23 cellular contexts compared by ENCODE assay signal in genomic region chr3:118472586-118472985, GRCh38.
A peak's percentile ranks its signal among the peaks of the same experiment; 100 is the strongest.
DNase-seq lines count a peak whose midpoint lies in the region; ATAC-seq, FAIRE-seq and TF ChIP-seq lines count a peak whose summit lies in the region.
"Had no signal": no experiment of that assay in that cellular context is flagged by ENCODE, and none has a peak within 500 bp of the region (broad histone marks: within the 10 kb centered on the region; RNA-seq: fewer than 3 reads in every experiment).

No MANE protein-coding gene starts in this region.

- H3K27ac Mint-ChIP-seq in astrocyte (ENCODE audit: unreplicated experiment): no peak overlapping the region
- H3K27ac Mint-ChIP-seq in activated CD8-positive, alpha-beta T cell treated with anti-CD3 and anti-CD28 coated beads, Interleukin-2, amount 10 ng/mL, durations not matched to agents 7 days and 5 days: no peak overlapping the region
- H3K27ac Mint-ChIP-seq in stimulated activated effector memory CD8-positive, alpha-beta T cell treated with anti-CD3 and anti-CD28 coated beads, Interleukin-12 subunit alpha, Interleukin-12 subunit beta, amount 100 ng/mL, for 72 hours: no peak overlapping the region
- H3K27ac Mint-ChIP-seq: activated naive CD8-positive, alpha-beta T cell treated with anti-CD3 and anti-CD28 coated beads, Interleukin-2, amount 10 ng/mL, durations not matched to agents 7 days and 5 days; activated T-cell treated with anti-CD3 and anti-CD28 coated beads, Interleukin-2, amount 50 U/mL, for 72 hours; stimulated activated naive CD8-positive, alpha-beta T cell treated with anti-CD3 and anti-CD28 coated beads, Interleukin-15, Interleukin-2, amounts not matched to agents 100 ng/mL and 50 ng/mL, for 24 hours had no signal

- no peaks in the 10 kb centered on the region for H3K36me3 Mint-ChIP-seq in astrocyte (ENCODE audit: low read depth, unreplicated experiment)
- H3K36me3 Mint-ChIP-seq in activated CD8-positive, alpha-beta T cell treated with anti-CD3 and anti-CD28 coated beads, Interleukin-2, amount 10 ng/mL, durations not matched to agents 7 days and 5 days (ENCODE audit: low read depth): no peaks in the 10 kb centered on the region
- no peaks in the 10 kb centered on the region for H3K36me3 Mint-ChIP-seq in stimulated activated effector memory CD8-positive, alpha-beta T cell treated with anti-CD3 and anti-CD28 coated beads, Interleukin-12 subunit alpha, Interleukin-12 subunit beta, amount 100 ng/mL, for 72 hours
- H3K36me3 Mint-ChIP-seq: activated naive CD8-positive, alpha-beta T cell treated with anti-CD3 and anti-CD28 coated beads, Interleukin-2, amount 10 ng/mL, durations not matched to agents 7 days and 5 days had no signal

- H3K27ac ChIP-seq in SK-N-SH (ENCODE audit: low read depth in 2 of 2, low read length in 1 of 2) (no peak overlapping the region), astrocyte (ENCODE audit: low read depth, low read length) (no peak overlapping the region), upper lobe of right lung (no peak overlapping the region)
- H3K27ac ChIP-seq: Peyer's patch had no signal

- no peaks in the 10 kb centered on the region for H4K20me1 ChIP-seq in SK-N-SH (ENCODE audit: insufficient read depth)
- no peaks in the 10 kb centered on the region for H4K20me1 ChIP-seq in astrocyte (ENCODE audit: insufficient read depth, low read length)

- H3K4me1 ChIP-seq in SK-N-SH (ENCODE audit: control insufficient read depth in 1 of 2, insufficient read depth in 2 of 2, low read depth in 1 of 2, low read length in 1 of 2) (no peaks in the 10 kb centered on the region), astrocyte (ENCODE audit: insufficient read depth, low read length) (no peaks in the 10 kb centered on the region), upper lobe of right lung (no peaks in the 10 kb centered on the region)
- H3K4me1 ChIP-seq: Peyer's patch had no signal

- peak; percentile 55; the same call in 1 of the 3 replicates for ATAC-seq in SK-N-SH treated with all-trans-retinoic acid at 6 μM for 48 hours
- no peak for ATAC-seq in activated CD8-positive, alpha-beta T cell treated with anti-CD3 and anti-CD28 coated beads, Interleukin-2, amount 10 ng/mL, durations not matched to agents 7 days and 5 days
- ATAC-seq in upper lobe of right lung: no peak
- no peak for ATAC-seq in stimulated activated effector memory CD8-positive, alpha-beta T cell treated with anti-CD3 and anti-CD28 coated beads, Interleukin-12 subunit alpha, Interleukin-12 subunit beta, amount 100 ng/mL, for 72 hours
- ATAC-seq: activated T-cell treated with anti-CD3 and anti-CD28 coated beads, Interleukin-2, amount 50 U/mL, for 72 hours; left colon had no signal

- no peak for TF ChIP-seq CTCF in SK-N-SH (IDR thresholded peaks at IDR 0.05)
- TF ChIP-seq CTCF in astrocyte (IDR thresholded peaks at IDR 0.05; ENCODE audit: insufficient read depth, low read depth, low read length): no peak
- no peak for TF ChIP-seq CTCF in upper lobe of right lung (IDR thresholded peaks at IDR 0.05)

- H3K4me3 Mint-ChIP-seq in astrocyte (ENCODE audit: unreplicated experiment): no peak overlapping the region
- H3K4me3 Mint-ChIP-seq in activated CD8-positive, alpha-beta T cell treated with anti-CD3 and anti-CD28 coated beads, Interleukin-2, amount 10 ng/mL, durations not matched to agents 7 days and 5 days: no peak overlapping the region
- H3K4me3 Mint-ChIP-seq in stimulated activated effector memory CD8-positive, alpha-beta T cell treated with anti-CD3 and anti-CD28 coated beads, Interleukin-12 subunit alpha, Interleukin-12 subunit beta, amount 100 ng/mL, for 72 hours: no peak overlapping the region
- H3K4me3 Mint-ChIP-seq: activated naive CD8-positive, alpha-beta T cell treated with anti-CD3 and anti-CD28 coated beads, Interleukin-2, amount 10 ng/mL, durations not matched to agents 7 days and 5 days; activated T-cell treated with anti-CD3 and anti-CD28 coated beads, Interleukin-2, amount 50 U/mL, for 72 hours; central memory CD8-positive, alpha-beta T cell; stimulated activated naive CD8-positive, alpha-beta T cell treated with anti-CD3 and anti-CD28 coated beads, Interleukin-15, Interleukin-2, amounts not matched to agents 100 ng/mL and 50 ng/mL, for 24 hours had no signal

- H3K27me3 Mint-ChIP-seq in astrocyte (ENCODE audit: low read depth, unreplicated experiment): no peaks in the 10 kb centered on the region
- H3K27me3 Mint-ChIP-seq in activated CD8-positive, alpha-beta T cell treated with anti-CD3 and anti-CD28 coated beads, Interleukin-2, amount 10 ng/mL, durations not matched to agents 7 days and 5 days (ENCODE audit: low read depth): no peaks in the 10 kb centered on the region
- H3K27me3 Mint-ChIP-seq: activated naive CD8-positive, alpha-beta T cell treated with anti-CD3 and anti-CD28 coated beads, Interleukin-2, amount 10 ng/mL, durations not matched to agents 7 days and 5 days; central memory CD8-positive, alpha-beta T cell; stimulated activated naive CD8-positive, alpha-beta T cell treated with anti-CD3 and anti-CD28 coated beads, Interleukin-15, Interleukin-2, amounts not matched to agents 100 ng/mL and 50 ng/mL, for 24 hours had no signal

- H3K9ac ChIP-seq in SK-N-SH (no peak overlapping the region), astrocyte (ENCODE audit: low read length) (no peak overlapping the region)

- intact Hi-C loops in upper lobe of right lung (cut with DNase I): no loop called here

- H3K4me2 ChIP-seq in SK-N-SH: no peak overlapping the region
- H3K4me2 ChIP-seq in astrocyte (ENCODE audit: low read length): no peak overlapping the region

- H3K4me1 Mint-ChIP-seq in astrocyte (ENCODE audit: low read depth, unreplicated experiment): no peaks in the 10 kb centered on the region
- no peaks in the 10 kb centered on the region for H3K4me1 Mint-ChIP-seq in activated CD8-positive, alpha-beta T cell treated with anti-CD3 and anti-CD28 coated beads, Interleukin-2, amount 10 ng/mL, durations not matched to agents 7 days and 5 days (ENCODE audit: low read depth)
- H3K4me1 Mint-ChIP-seq in stimulated activated effector memory CD8-positive, alpha-beta T cell treated with anti-CD3 and anti-CD28 coated beads, Interleukin-12 subunit alpha, Interleukin-12 subunit beta, amount 100 ng/mL, for 72 hours: no peaks in the 10 kb centered on the region
- H3K4me1 Mint-ChIP-seq: activated naive CD8-positive, alpha-beta T cell treated with anti-CD3 and anti-CD28 coated beads, Interleukin-2, amount 10 ng/mL, durations not matched to agents 7 days and 5 days; central memory CD8-positive, alpha-beta T cell had no signal

- H3K9me3 ChIP-seq in SK-N-SH (no peaks in the 10 kb centered on the region), astrocyte (ENCODE audit: insufficient read depth, low read depth, low read length) (no peaks in the 10 kb centered on the region), upper lobe of right lung (no peaks in the 10 kb centered on the region)
- H3K9me3 ChIP-seq: Peyer's patch had no signal

- WGBS in SK-N-SH (ENCODE audit: low lambda C conversion rate): 47% methylated on average over 1 of the region's 1 CpG

- CTCF ChIA-PET in SK-N-SH (lab: Yijun Ruan, JAX): no interaction called here
- CTCF ChIA-PET in activated CD8-positive, alpha-beta T cell treated with anti-CD3 and anti-CD28 coated beads, Interleukin-2, amount 10 ng/mL, durations not matched to agents 7 days and 5 days (lab: Charles Lee): no interaction called here

- H3K27me3 ChIP-seq in SK-N-SH (ENCODE audit: insufficient read depth): no peaks in the 10 kb centered on the region
- no peaks in the 10 kb centered on the region for H3K27me3 ChIP-seq in astrocyte (ENCODE audit: insufficient read depth, low read length)
- no peaks in the 10 kb centered on the region for H3K27me3 ChIP-seq in upper lobe of right lung
- H3K27me3 ChIP-seq: Peyer's patch had no signal

- peaks cover 7% of the 10 kb centered on the region; the same call in 1 of the 2 replicates for H3K9me2 ChIP-seq in SK-N-SH

- H3K9me3 Mint-ChIP-seq in astrocyte (ENCODE audit: unreplicated experiment): no peaks in the 10 kb centered on the region
- no peaks in the 10 kb centered on the region for H3K9me3 Mint-ChIP-seq in activated CD8-positive, alpha-beta T cell treated with anti-CD3 and anti-CD28 coated beads, Interleukin-2, amount 10 ng/mL, durations not matched to agents 7 days and 5 days (ENCODE audit: insufficient read depth)
- peaks cover 11% of the 10 kb centered on the region for H3K9me3 Mint-ChIP-seq in stimulated activated effector memory CD8-positive, alpha-beta T cell treated with anti-CD3 and anti-CD28 coated beads, Interleukin-12 subunit alpha, Interleukin-12 subunit beta, amount 100 ng/mL, for 72 hours

- H2AFZ ChIP-seq in SK-N-SH (ENCODE audit: low read depth): no peak overlapping the region
- no peak overlapping the region for H2AFZ ChIP-seq in astrocyte (ENCODE audit: low read depth, low read length)

- no peak for TF ChIP-seq RAD21 in SK-N-SH (IDR thresholded peaks at IDR 0.05; ENCODE audit: low read length)

- FAIRE-seq in astrocyte (lab: Jason Lieb, UNC): no peak
- FAIRE-seq: GM18507, GM19239 had no signal

- POLR2A ChIA-PET in SK-N-SH (lab: Yijun Ruan, JAX): no interaction called here
- POLR2A ChIA-PET in activated CD8-positive, alpha-beta T cell treated with anti-CD3 and anti-CD28 coated beads, Interleukin-2, amount 10 ng/mL, durations not matched to agents 7 days and 5 days (lab: Charles Lee): no interaction called here

- H3K36me3 ChIP-seq in SK-N-SH (replicated peaks in 1 of 2; ENCODE audit: control insufficient read depth in 1 of 2, insufficient read depth in 2 of 2, low read length in 1 of 2): no peaks in the 10 kb centered on the region
- H3K36me3 ChIP-seq in astrocyte (ENCODE audit: insufficient read depth, low read length): no peaks in the 10 kb centered on the region
- no peaks in the 10 kb centered on the region for H3K36me3 ChIP-seq in upper lobe of right lung
- H3K36me3 ChIP-seq: Peyer's patch had no signal

- no peaks in the 10 kb centered on the region for H3F3A ChIP-seq in SK-N-SH (replicated peaks; ENCODE audit: insufficient read depth)

- DNase-seq in SK-N-SH: no peak
- DNase-seq in HT-29 (ENCODE audit: low spot score): peak; percentile 22
- peak; percentile 8 for DNase-seq in astrocyte (ENCODE audit: low read depth)
- DNase-seq in renal cortical epithelial cell (ENCODE audit: low read depth): peak; percentile 13
- no peak for DNase-seq in activated CD8-positive, alpha-beta T cell treated with anti-CD3 and anti-CD28 coated beads, Interleukin-2, amount 10 ng/mL, durations not matched to agents 7 days and 5 days
- no peak for DNase-seq in upper lobe of right lung
- no peak for DNase-seq in stimulated activated effector memory CD8-positive, alpha-beta T cell treated with anti-CD3 and anti-CD28 coated beads, Interleukin-12 subunit alpha, Interleukin-12 subunit beta, amount 100 ng/mL, for 72 hours (ENCODE audit: low spot score in 2 of 2)
- DNase-seq: 8988T; activated naive CD8-positive, alpha-beta T cell treated with anti-CD3 and anti-CD28 coated beads, Interleukin-2, amount 10 ng/mL, durations not matched to agents 7 days and 5 days; activated T-cell treated with anti-CD3 and anti-CD28 coated beads, Interleukin-2, amount 50 U/mL, for 72 hours; C1 segment of cervical spinal cord; DMS 273 treated with DMSO at 0.1 percent for 48 hours; effector memory CD4-positive, alpha-beta T cell; foreskin fibroblast; left colon; NCI-H1417; Peyer's patch; retina had no signal

- no peak overlapping the region for H3K4me3 ChIP-seq in SK-N-SH (ENCODE audit: low read depth in 2 of 2, low read length in 1 of 2)
- H3K4me3 ChIP-seq in astrocyte (ENCODE audit: insufficient read depth, low read depth, low read length): no peak overlapping the region
- no peak overlapping the region for H3K4me3 ChIP-seq in upper lobe of right lung
- H3K4me3 ChIP-seq: Peyer's patch had no signal

- H3K79me2 ChIP-seq in SK-N-SH (ENCODE audit: insufficient read depth) (no peaks in the 10 kb centered on the region), astrocyte (ENCODE audit: insufficient read depth, low read length) (no peaks in the 10 kb centered on the region)

- TF ChIP-seq EP300 in SK-N-SH (IDR thresholded peaks at IDR 0.05; ENCODE audit: borderline replicate concordance in 1 of 2, low read depth in 1 of 2, low read length in 1 of 2): no peak

Comparison
In these comparisons a context has a peak if more than half of its experiments do, and no peak if none do; other contexts are left out.
1. DNase-seq: peak in HT-29 (single experiment), astrocyte (single experiment) and renal cortical epithelial cell (single experiment); none in SK-N-SH (single experiment), activated CD8-positive, alpha-beta T cell treated with anti-CD3 and anti-CD28 coated beads, Interleukin-2, amount 10 ng/mL, durations not matched to agents 7 days and 5 days (single experiment), upper lobe of right lung (single experiment) and stimulated activated effector memory CD8-positive, alpha-beta T cell treated with anti-CD3 and anti-CD28 coated beads, Interleukin-12 subunit alpha, Interleukin-12 subunit beta, amount 100 ng/mL, for 72 hours (0 of 2).